Comparison of ENCODE assay signal across 9 cellular contexts in the genomic region with DNA sequence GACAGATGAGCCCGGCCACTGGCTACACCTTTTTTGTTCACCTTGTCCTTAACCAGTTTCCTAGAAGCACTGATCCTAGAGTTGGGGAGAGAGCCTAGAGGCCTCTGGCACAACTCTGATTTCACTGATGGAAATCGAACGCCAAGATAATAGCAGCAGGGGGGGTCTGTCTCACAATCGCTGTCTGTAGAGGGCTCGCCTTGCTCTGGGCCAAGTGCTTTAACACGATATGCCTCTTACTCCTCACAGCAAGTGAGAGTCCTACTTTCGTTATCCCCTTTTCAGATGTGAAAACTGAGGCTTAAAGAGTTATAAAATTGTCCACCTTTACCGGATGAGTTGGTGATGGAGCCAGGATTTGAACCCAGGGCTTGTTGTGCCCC. TPM values are rescaled to one million over a fixed set of nuclear protein-coding genes. Genes with fewer than 3 reads are reported as not detected.
DNase-seq lines count a peak whose midpoint lies in the region; ATAC-seq and TF ChIP-seq lines count a peak whose summit lies in the region.
"Had no signal": no experiment of that assay in that cellular context is flagged by ENCODE, and none has a peak within 500 bp of the region (broad histone marks: within the 10 kb centered on the region; RNA-seq: fewer than 3 reads in every experiment).

No MANE protein-coding gene starts in this region.

- DNase-seq in activated T-helper 1 cell treated with anti-CD3 and anti-CD28 coated beads, Interleukin-12 subunit alpha, Interleukin-12 subunit beta, Interleukin-2, Interleukin-4 antibody, amounts not matched to agents 30 ng/mL and 10 ng/mL and 1 ng/mL, durations not matched to agents 14 hours and 24 hours and 36 hours (ENCODE audit: low spot score): no peak
- no peak for DNase-seq in stimulated activated naive B cell treated with anti-CD40 and anti-IgM and Interleukin-4, amounts not matched to agents 10 μg/mL and 1 μg/mL and 100 μg/mL, for 72 hours
- no peak for DNase-seq in GM10248 (ENCODE audit: extremely low spot score)
- DNase-seq in NCI-H2107 treated with DMSO at 0.1 percent for 48 hours (lab: John Stamatoyannopoulos, UW; ENCODE audit: unreplicated experiment): no peak

- peak overlapping the region; percentile 87 for H3K4me3 Mint-ChIP-seq in activated T-helper 1 cell treated with anti-CD3 and anti-CD28 coated beads, Interleukin-12 subunit alpha, Interleukin-12 subunit beta, Interleukin-2, Interleukin-4 antibody, amounts not matched to agents 30 ng/mL and 10 ng/mL and 1 ng/mL, durations not matched to agents 14 hours and 24 hours and 36 hours
- H3K4me3 Mint-ChIP-seq in stimulated activated naive B cell treated with anti-CD40 and anti-IgM and Interleukin-4, amounts not matched to agents 10 μg/mL and 1 μg/mL and 100 μg/mL, for 72 hours: peak overlapping the region; percentile 85 to 90

- H3K9ac ChIP-seq in HUES6 (ENCODE audit: low read length) (no peak overlapping the region), iPS-20b (ENCODE audit: low read depth, low read length) (peak overlapping the region; percentile 48; the same call in 1 of the 2 replicates)

- H3K27ac ChIP-seq in HUES6 (ENCODE audit: low read depth, low read length) (no peak overlapping the region), iPS-20b (ENCODE audit: low read length) (no peak overlapping the region)

- no peak for ATAC-seq in stimulated activated naive B cell treated with anti-CD40 and anti-IgM and Interleukin-4, amounts not matched to agents 10 μg/mL and 1 μg/mL and 100 μg/mL, for 72 hours (replicated peaks)
- ATAC-seq in GM19035 (IDR thresholded peaks at IDR 0.05; ENCODE audit: unreplicated experiment): no peak
- no peak for ATAC-seq in GM21717 (IDR thresholded peaks at IDR 0.05; ENCODE audit: unreplicated experiment)

- H3K27me3 Mint-ChIP-seq in activated T-helper 1 cell treated with anti-CD3 and anti-CD28 coated beads, Interleukin-12 subunit alpha, Interleukin-12 subunit beta, Interleukin-2, Interleukin-4 antibody, amounts not matched to agents 30 ng/mL and 10 ng/mL and 1 ng/mL, durations not matched to agents 14 hours and 24 hours and 36 hours (ENCODE audit: insufficient read depth): no peaks in the 10 kb centered on the region
- peaks cover 8 to 9% of the 10 kb centered on the region in 2 donors for H3K27me3 Mint-ChIP-seq in stimulated activated naive B cell treated with anti-CD40 and anti-IgM and Interleukin-4, amounts not matched to agents 10 μg/mL and 1 μg/mL and 100 μg/mL, for 72 hours

- H3K4me1 ChIP-seq in HUES6 (ENCODE audit: control insufficient read depth, insufficient read depth, low read length) (peaks cover 53% of the 10 kb centered on the region), iPS-20b (ENCODE audit: insufficient read depth, low read length) (peaks cover 31% of the 10 kb centered on the region)

- no peak overlapping the region for H3K27ac Mint-ChIP-seq in activated T-helper 1 cell treated with anti-CD3 and anti-CD28 coated beads, Interleukin-12 subunit alpha, Interleukin-12 subunit beta, Interleukin-2, Interleukin-4 antibody, amounts not matched to agents 30 ng/mL and 10 ng/mL and 1 ng/mL, durations not matched to agents 14 hours and 24 hours and 36 hours
- no peak overlapping the region for H3K27ac Mint-ChIP-seq in stimulated activated naive B cell treated with anti-CD40 and anti-IgM and Interleukin-4, amounts not matched to agents 10 μg/mL and 1 μg/mL and 100 μg/mL, for 72 hours

- CTCF ChIA-PET in GM10248 (lab: Yijun Ruan, JAX): interaction anchor here (5.1 to 14.0 kb wide), 4 partner anchors 8 to 26 kb away, joined by 29 to 151 read pairs (median 116); a partner anchor contains a TSS

- H3K36me3 Mint-ChIP-seq in activated T-helper 1 cell treated with anti-CD3 and anti-CD28 coated beads, Interleukin-12 subunit alpha, Interleukin-12 subunit beta, Interleukin-2, Interleukin-4 antibody, amounts not matched to agents 30 ng/mL and 10 ng/mL and 1 ng/mL, durations not matched to agents 14 hours and 24 hours and 36 hours (ENCODE audit: low read depth): peaks cover 5% of the 10 kb centered on the region
- H3K36me3 Mint-ChIP-seq in stimulated activated naive B cell treated with anti-CD40 and anti-IgM and Interleukin-4, amounts not matched to agents 10 μg/mL and 1 μg/mL and 100 μg/mL, for 72 hours: peaks cover 10 to 24% of the 10 kb centered on the region in 2 donors

- POLR2A ChIA-PET in GM10248 (lab: Yijun Ruan, JAX): interaction anchor here (1.0 kb wide), 2 partner anchors 17 to 19 kb away, joined by 3 to 9 read pairs; a partner anchor contains a TSS

- H3K9me3 Mint-ChIP-seq in activated T-helper 1 cell treated with anti-CD3 and anti-CD28 coated beads, Interleukin-12 subunit alpha, Interleukin-12 subunit beta, Interleukin-2, Interleukin-4 antibody, amounts not matched to agents 30 ng/mL and 10 ng/mL and 1 ng/mL, durations not matched to agents 14 hours and 24 hours and 36 hours: no peaks in the 10 kb centered on the region
- H3K9me3 Mint-ChIP-seq in stimulated activated naive B cell treated with anti-CD40 and anti-IgM and Interleukin-4, amounts not matched to agents 10 μg/mL and 1 μg/mL and 100 μg/mL, for 72 hours: no peaks in the 10 kb centered on the region

- H3K36me3 ChIP-seq in HUES6 (ENCODE audit: control insufficient read depth, insufficient read depth, low read length) (no peaks in the 10 kb centered on the region), iPS-20b (ENCODE audit: insufficient read depth, low read depth, low read length) (no peaks in the 10 kb centered on the region)

- H3K4me1 Mint-ChIP-seq in activated T-helper 1 cell treated with anti-CD3 and anti-CD28 coated beads, Interleukin-12 subunit alpha, Interleukin-12 subunit beta, Interleukin-2, Interleukin-4 antibody, amounts not matched to agents 30 ng/mL and 10 ng/mL and 1 ng/mL, durations not matched to agents 14 hours and 24 hours and 36 hours (ENCODE audit: low read depth): peaks cover 25% of the 10 kb centered on the region
- H3K4me1 Mint-ChIP-seq in stimulated activated naive B cell treated with anti-CD40 and anti-IgM and Interleukin-4, amounts not matched to agents 10 μg/mL and 1 μg/mL and 100 μg/mL, for 72 hours: peaks cover 41 to 72% of the 10 kb centered on the region in 2 donors

- no peaks in the 10 kb centered on the region for H3K9me3 ChIP-seq in HUES6 (ENCODE audit: control insufficient read depth, insufficient read depth, low read depth, low read length)
- H3K9me3 ChIP-seq in iPS-20b (ENCODE audit: insufficient read depth, low read depth, low read length): no peaks in the 10 kb centered on the region

- no peak for TF ChIP-seq CTCF in GM10248 (IDR thresholded peaks at IDR 0.05; ENCODE audit: control extremely low read depth, extremely low read depth, low read depth, missing control alignments)

- H3K27me3 ChIP-seq in HUES6 (ENCODE audit: control insufficient read depth, insufficient read depth, low read length) (peaks cover 7% of the 10 kb centered on the region), iPS-20b (ENCODE audit: insufficient read depth, low read length) (peaks cover 20% of the 10 kb centered on the region)

- intact Hi-C loops in activated T-helper 1 cell treated with anti-CD3 and anti-CD28 coated beads, Interleukin-12 subunit alpha, Interleukin-12 subunit beta, Interleukin-2, Interleukin-4 antibody, amounts not matched to agents 30 ng/mL and 10 ng/mL and 1 ng/mL, durations not matched to agents 14 hours and 24 hours and 36 hours (cut with micrococcal nuclease): no loop called here

- H3K4me3 ChIP-seq in HUES6 (ENCODE audit: low read depth, low read length): peak overlapping the region; percentile 75
- peak overlapping the region; percentile 80 for H3K4me3 ChIP-seq in iPS-20b (ENCODE audit: low read length)

RNA-seq across cellular contexts. Expression of a gene that starts 0.5 kb away (rescaled TPM):
- total RNA-seq in activated T-helper 1 cell treated with anti-CD3 and anti-CD28 coated beads, Interleukin-12 subunit alpha, Interleukin-12 subunit beta, Interleukin-2, Interleukin-4 antibody, amounts not matched to agents 30 ng/mL and 10 ng/mL and 1 ng/mL, durations not matched to agents 14 hours and 24 hours and 36 hours: 1.3 and 2.5 TPM in 2 replicates

RNA-seq across cellular contexts. Expression of a gene that starts 18.5 kb away (rescaled TPM):
- total RNA-seq in activated T-helper 1 cell treated with anti-CD3 and anti-CD28 coated beads, Interleukin-12 subunit alpha, Interleukin-12 subunit beta, Interleukin-2, Interleukin-4 antibody, amounts not matched to agents 30 ng/mL and 10 ng/mL and 1 ng/mL, durations not matched to agents 14 hours and 24 hours and 36 hours: 4.6 and 5.3 TPM in 2 replicates

RNA-seq across cellular contexts. Expression of a gene that starts 40.6 kb away (rescaled TPM):
- 23.1 and 25.6 TPM in 2 replicates for total RNA-seq in activated T-helper 1 cell treated with anti-CD3 and anti-CD28 coated beads, Interleukin-12 subunit alpha, Interleukin-12 subunit beta, Interleukin-2, Interleukin-4 antibody, amounts not matched to agents 30 ng/mL and 10 ng/mL and 1 ng/mL, durations not matched to agents 14 hours and 24 hours and 36 hours

RNA-seq across cellular contexts. Expression of a gene that starts 49.0 kb away (rescaled TPM):
- not detected in 2 replicates for total RNA-seq in activated T-helper 1 cell treated with anti-CD3 and anti-CD28 coated beads, Interleukin-12 subunit alpha, Interleukin-12 subunit beta, Interleukin-2, Interleukin-4 antibody, amounts not matched to agents 30 ng/mL and 10 ng/mL and 1 ng/mL, durations not matched to agents 14 hours and 24 hours and 36 hours
- total RNA-seq: M059J had no signal
